11 cellular contexts compared by ENCODE assay signal in genomic region chr7:47783456-47784240, GRCh38.
A peak's percentile ranks its signal among the peaks of the same experiment; 100 is the strongest.
DNase-seq lines count a peak whose midpoint lies in the region; ATAC-seq, FAIRE-seq and TF ChIP-seq lines count a peak whose summit lies in the region.
"Had no signal": no experiment of that assay in that cellular context is flagged by ENCODE, and none has a peak within 500 bp of the region (broad histone marks: within the 10 kb centered on the region; RNA-seq: fewer than 3 reads in every experiment).

No MANE protein-coding gene starts in this region.

- ATAC-seq in left ventricle myocardium superior (peak; percentile 84), GM19035 (IDR thresholded peaks at IDR 0.05; ENCODE audit: unreplicated experiment) (no peak)

- no peak overlapping the region for H3K4me3 ChIP-seq in ascending aorta
- H3K4me3 ChIP-seq in skeletal muscle satellite cell (ENCODE audit: low read length), result peak overlapping the region; percentile 12
- no peak overlapping the region for H3K4me3 ChIP-seq in small intestine (ENCODE audit: low read depth in 1 of 2, low read length in 2 of 2)

- H3K4me1 ChIP-seq in ascending aorta, result peaks cover 13 to 49% of the 10 kb centered on the region in 2 donors
- H3K4me1 ChIP-seq in skeletal muscle satellite cell (ENCODE audit: control insufficient read depth, insufficient read depth, low read length), result peaks cover 59% of the 10 kb centered on the region
- no peaks in the 10 kb centered on the region for H3K4me1 ChIP-seq in small intestine (ENCODE audit: control insufficient read depth in 2 of 2, insufficient read depth in 1 of 2, low read depth in 1 of 2, low read length in 1 of 2)

- no peak for FAIRE-seq in small intestine (lab: Jason Lieb, UNC)

- H3K36me3 ChIP-seq in ascending aorta (no peaks in the 10 kb centered on the region), skeletal muscle satellite cell (ENCODE audit: insufficient read depth, low read length) (no peaks in the 10 kb centered on the region), small intestine (ENCODE audit: control insufficient read depth in 2 of 2, insufficient read depth in 2 of 2, low read length in 2 of 2) (no peaks in the 10 kb centered on the region)
- H3K36me3 ChIP-seq: neutrophil had no signal

- peak overlapping the region; percentile 79 for H3K9ac ChIP-seq in skeletal muscle satellite cell (ENCODE audit: low read depth, low read length)

- H3K9me3 ChIP-seq in ascending aorta (no peaks in the 10 kb centered on the region), skeletal muscle satellite cell (replicated peaks; ENCODE audit: low read length) (no peaks in the 10 kb centered on the region), small intestine (ENCODE audit: control insufficient read depth, low read depth) (no peaks in the 10 kb centered on the region)
- H3K9me3 ChIP-seq: neutrophil had no signal

- intact Hi-C loops in ascending aorta (cut with DNase I), result loop anchor here (1.0 to 10.0 kb wide), 2 partner anchors 301 to 516 kb away; partner anchors contain the start of gene UPP1
- intact Hi-C loops in left ventricle myocardium superior (cut with micrococcal nuclease), result no loop called here

- no peaks in the 10 kb centered on the region for H3K27me3 ChIP-seq in ascending aorta
- no peaks in the 10 kb centered on the region for H3K27me3 ChIP-seq in skeletal muscle satellite cell (ENCODE audit: control insufficient read depth, insufficient read depth, low read length)
- no peaks in the 10 kb centered on the region for H3K27me3 ChIP-seq in small intestine (ENCODE audit: control insufficient read depth in 2 of 2, insufficient read depth in 2 of 2, low read length in 2 of 2)
- H3K27me3 ChIP-seq: neutrophil had no signal

- DNase-seq in GOT3 (lab: John Stamatoyannopoulos, UW) (peak; percentile 35), ascending aorta (ENCODE audit: low spot score in 2 of 2) (peak in 1 of 2 donors; percentile 86), left ventricle myocardium superior (no peak), small intestine (no peak), NCI-H82 (lab: John Stamatoyannopoulos, UW) (no peak), UCSD-AML1 (lab: John Stamatoyannopoulos, UW; ENCODE audit: unreplicated experiment) (no peak)
- DNase-seq: activated naive CD4-positive, alpha-beta T cell treated with anti-CD3 and anti-CD28 coated beads, Interleukin-2, amount 10 ng/mL, durations not matched to agents 7 days and 5 days; OCI-M1 had no signal

- H3K27ac ChIP-seq in ascending aorta, result peak overlapping the region; percentile 86 to 91
- H3K27ac ChIP-seq in small intestine (ENCODE audit: low read depth in 1 of 2, low read length in 1 of 2), result peak overlapping the region in 1 of 2 donors; percentile 62
- H3K27ac ChIP-seq: neutrophil had no signal

- TF ChIP-seq CTCF in ascending aorta (IDR thresholded peaks at IDR 0.05), result no peak

- WGBS in small intestine, 3 donors, result 58 to 74% (median 69%) methylated on average over 5 of the region's 5 CpGs

- H3K4me2 ChIP-seq in skeletal muscle satellite cell (ENCODE audit: low read length), result peak overlapping the region; percentile 71
